Comparison of ENCODE assay signal across 17 cellular contexts in genomic region chr12:633731-634130, GRCh38. TPM values are rescaled to one million over a fixed set of nuclear protein-coding genes. Genes with fewer than 3 reads are reported as not detected.
DNase-seq lines count a peak whose midpoint lies in the region; ATAC-seq, FAIRE-seq and TF ChIP-seq lines count a peak whose summit lies in the region.
"Had no signal": no experiment of that assay in that cellular context is flagged by ENCODE, and none has a peak within 500 bp of the region (broad histone marks: within the 10 kb centered on the region; RNA-seq: fewer than 3 reads in every experiment).

No MANE protein-coding gene starts in this region.

- H3K27me3 ChIP-seq in OCI-LY1 (ENCODE audit: insufficient read depth, low read length) (no peaks in the 10 kb centered on the region), sigmoid colon (no peaks in the 10 kb centered on the region)
- H3K27me3 ChIP-seq: uterus had no signal

- no peaks in the 10 kb centered on the region for H3F3A ChIP-seq in OCI-LY1 (ENCODE audit: insufficient read depth, low read length)

- no peak for TF ChIP-seq RAD21 in A549 (conservative IDR thresholded peaks at IDR 0.05 in 1 of 2, IDR thresholded peaks at IDR 0.05 in 1 of 2)

- WGBS in A549 (ENCODE audit: missing lambda C conversion rate) = 34% methylated on average over 2 of the region's 2 CpGs
- 82 to 85% methylated on average over 2 of the region's 2 CpGs for WGBS in sigmoid colon, 2 donors

- H3K36me3 Mint-ChIP-seq in immature natural killer cell = no peaks in the 10 kb centered on the region

- no peak overlapping the region for H3K4me3 Mint-ChIP-seq in immature natural killer cell
- H3K4me3 Mint-ChIP-seq: activated CD4-positive, alpha-beta T cell treated with anti-CD3 and anti-CD28 coated beads, Interleukin-2, amount 10 ng/mL, durations not matched to agents 7 days and 5 days; GM23338 had no signal

- peak overlapping the region in 5 of 6 donors; percentile 15 to 74 (median 68) for H3K27ac Mint-ChIP-seq in immature natural killer cell
- H3K27ac Mint-ChIP-seq: activated CD4-positive, alpha-beta T cell treated with anti-CD3 and anti-CD28 coated beads, Interleukin-2, amount 10 ng/mL, durations not matched to agents 7 days and 5 days; GM23338 had no signal

- H3K9ac ChIP-seq in OCI-LY1 (ENCODE audit: low read length) = no peak overlapping the region

- H3K4me2 ChIP-seq in A549 = peak overlapping the region; percentile 83
- no peak overlapping the region for H3K4me2 ChIP-seq in OCI-LY1 (ENCODE audit: low read length)
- H3K4me2 ChIP-seq: GM23338 had no signal

- no peaks in the 10 kb centered on the region for H4K20me1 ChIP-seq in OCI-LY1 (ENCODE audit: insufficient read depth, low read length)

- CTCF ChIA-PET in A549 (lab: Yijun Ruan, JAX) = interaction anchor here (0.9 to 3.9 kb wide), 4 partner anchors 31 to 118 kb away, joined by 3 to 36 read pairs (median 22); partner anchors contain the start of gene WNK1

- POLR2A ChIA-PET in A549 (lab: Yijun Ruan, JAX) = interaction anchor here (2.7 to 3.5 kb wide), 2 partner anchors 9 to 118 kb away, joined by 17 to 45 read pairs; partner anchors contain the start of gene WNK1

- H3K4me1 ChIP-seq in A549 (peaks cover 51% of the 10 kb centered on the region), OCI-LY1 (ENCODE audit: insufficient read depth, low read length, severe bottlenecking) (peaks cover 47% of the 10 kb centered on the region), sigmoid colon (peaks cover 0 to 17% (median 11%) of the 10 kb centered on the region in 4 donors)

- TF ChIP-seq POLR2A in A549 (IDR thresholded peaks at IDR 0.05; ENCODE audit: low read length) (no peak), sigmoid colon (IDR thresholded peaks at IDR 0.05) (no peak)

- peaks cover 0 to 6% (median 5%) of the 10 kb centered on the region in 3 donors for H3K27me3 Mint-ChIP-seq in immature natural killer cell (ENCODE audit: low read depth in 3 of 3)
- H3K27me3 Mint-ChIP-seq: activated CD4-positive, alpha-beta T cell treated with anti-CD3 and anti-CD28 coated beads, Interleukin-2, amount 10 ng/mL, durations not matched to agents 7 days and 5 days had no signal

- H3K4me1 Mint-ChIP-seq in immature natural killer cell = peaks cover 21 to 39% of the 10 kb centered on the region in 2 donors

- no peaks in the 10 kb centered on the region; the same call in 1 of the 2 replicates for H3K36me3 ChIP-seq in OCI-LY1 (ENCODE audit: insufficient read depth, low read length)
- H3K36me3 ChIP-seq in sigmoid colon = no peaks in the 10 kb centered on the region
- H3K36me3 ChIP-seq: uterus had no signal

- no peak for ATAC-seq in A549
- ATAC-seq: GM23338 had no signal

- H3K4me3 ChIP-seq in A549 (no peak overlapping the region), OCI-LY1 (ENCODE audit: low read depth, low read length, poor library complexity, severe bottlenecking) (no peak overlapping the region), sigmoid colon (no peak overlapping the region)
- H3K4me3 ChIP-seq: GM23338, uterus had no signal

- no peak for TF ChIP-seq CTCF in A549 (IDR thresholded peaks at IDR 0.05)
- TF ChIP-seq CTCF in OCI-LY1 (IDR thresholded peaks at IDR 0.05; ENCODE audit: low read length) = no peak
- TF ChIP-seq CTCF in sigmoid colon (IDR thresholded peaks at IDR 0.05) = no peak

- no peaks in the 10 kb centered on the region for H3K9me2 ChIP-seq in OCI-LY1 (ENCODE audit: low read depth, low read length)

- H3K79me2 ChIP-seq in OCI-LY1 (ENCODE audit: insufficient read depth, low read length) = no peaks in the 10 kb centered on the region

- H2AFZ ChIP-seq in OCI-LY1 (ENCODE audit: low read length) = no peak overlapping the region
- H2AFZ ChIP-seq: GM23338 had no signal

- DNase-seq in A549 (ENCODE audit: low read depth in 1 of 2, low spot score in 1 of 2) (no peak), immature natural killer cell (no peak), posterior vena cava (ENCODE audit: low spot score) (peak; percentile 13), COLO668 (lab: John Stamatoyannopoulos, UW; ENCODE audit: unreplicated experiment) (no peak), sigmoid colon (no peak), NCI-H146 (lab: John Stamatoyannopoulos, UW) (no peak)
- DNase-seq in stimulated activated CD4-positive, alpha-beta T cell treated with anti-CD3 and anti-CD28 coated beads, Interleukin-4, amount 100 ng/mL, for 1 hour = no peak
- DNase-seq: activated CD4-positive, alpha-beta T cell treated with anti-CD3 and anti-CD28 coated beads, Interleukin-2, amount 10 ng/mL, durations not matched to agents 7 days and 5 days; anterior cingulate cortex; DMS153; midbrain; NCI-H1092 treated with DMSO at 0.1 percent for 48 hours; stimulated activated CD4-positive, alpha-beta T cell treated with anti-CD3 and anti-CD28 coated beads, Interleukin-1b, Interleukin-23, amount 100 ng/mL, for 48 hours; uterus had no signal

- H3K27ac ChIP-seq in A549 (peak overlapping the region; percentile 96 to 97), OCI-LY1 (ENCODE audit: low read depth, low read length, poor library complexity, severe bottlenecking) (peak overlapping the region; percentile 21), sigmoid colon (peak overlapping the region in 2 of 4 donors; percentile 66 to 72)

- no peak for TF ChIP-seq EP300 in A549 (IDR thresholded peaks at IDR 0.05)
- TF ChIP-seq EP300 in sigmoid colon (IDR thresholded peaks at IDR 0.05) = no peak

- intact Hi-C loops in posterior vena cava (cut with DNase I) = no loop called here
- intact Hi-C loops in sigmoid colon (cut with DNase I) = no loop called here

- no peaks in the 10 kb centered on the region for H3K9me3 ChIP-seq in A549
- H3K9me3 ChIP-seq in OCI-LY1 (ENCODE audit: low read length) = no peaks in the 10 kb centered on the region
- no peaks in the 10 kb centered on the region for H3K9me3 ChIP-seq in sigmoid colon
- H3K9me3 ChIP-seq: uterus had no signal

- no peaks in the 10 kb centered on the region for H3K9me3 Mint-ChIP-seq in immature natural killer cell
- H3K9me3 Mint-ChIP-seq: activated CD4-positive, alpha-beta T cell treated with anti-CD3 and anti-CD28 coated beads, Interleukin-2, amount 10 ng/mL, durations not matched to agents 7 days and 5 days; GM23338 had no signal

- no peak for FAIRE-seq in A549 (lab: Jason Lieb, UNC)

TF ChIP-seq in A549, 52 proteins besides CTCF, POLR2A, EP300 and RAD21:
- TF ChIP-seq ESRRA (IDR thresholded peaks at IDR 0.05; ENCODE audit: borderline replicate concordance, low read length) = no peak
- TF ChIP-seq EHMT2 (IDR thresholded peaks at IDR 0.05; ENCODE audit: low read depth) = no peak
- TF ChIP-seq KDM5A (IDR thresholded peaks at IDR 0.05) = no peak
- no peak for TF ChIP-seq EHF (CRISPR knock-in tag; IDR thresholded peaks at IDR 0.05)
- no peak for TF ChIP-seq RNF2 (IDR thresholded peaks at IDR 0.05; ENCODE audit: borderline replicate concordance, low read depth)
- no peak for TF ChIP-seq PHF8 (IDR thresholded peaks at IDR 0.05; ENCODE audit: borderline replicate concordance, low read depth)
- TF ChIP-seq ZFP36 (IDR thresholded peaks at IDR 0.05; ENCODE audit: borderline replicate concordance, partially characterized antibody) = no peak
- TF ChIP-seq HDAC2 (IDR thresholded peaks at IDR 0.05) = no peak
- no peak for TF ChIP-seq POLR2AphosphoS2 (conservative IDR thresholded peaks at IDR 0.05; ENCODE audit: low read length)
- TF ChIP-seq KDM1A (IDR thresholded peaks at IDR 0.05; ENCODE audit: low read depth) = no peak
- TF ChIP-seq HOXB5 (CRISPR knock-in tag; IDR thresholded peaks at IDR 0.05) = no peak
- no peak for TF ChIP-seq HMGXB4 (CRISPR knock-in tag; IDR thresholded peaks at IDR 0.05; ENCODE audit: borderline replicate concordance)
- no peak for TF ChIP-seq NR3C1 (IDR thresholded peaks at IDR 0.05)

RNA-seq across cellular contexts. Expression of gene NINJ2, which starts 29.5 kb away (rescaled TPM):
- polyA plus RNA-seq in A549 (2011; rRNA removed) (1.2 and 1.7 TPM in 2 replicates), A549 (2017; fragmentation: RNase III; extraction: RNeasy Plus Mini Kit Qiagen cat#74134 plus additional on column Dnase treatment) (0.67 to 0.76 TPM (median 0.70 TPM) in 3 replicates), immature natural killer cell (10 to 100 TPM; 18.2 to 42.3 (median 25.7) TPM), sigmoid colon (10 to 100 TPM in 1 of 3 donors, 1 to 10 TPM in 2; 7.2 to 12.3 (median 9.0) TPM)
- 1.2 and 1.5 TPM in 2 replicates for polyA plus RNA-seq in A549 (2012; cell fraction: cytosol; rRNA removed)
- polyA plus RNA-seq in A549 (2012; cell fraction: nucleus; rRNA removed) = 0.82 and 0.83 TPM in 2 replicates
- 1.6 and 2.7 TPM in 2 replicates for polyA minus RNA-seq in A549 (2011; rRNA and poly(A)+ RNA removed)
- total RNA-seq in posterior vena cava (1 to 10 TPM; 4.6 to 5.6 TPM), sigmoid colon (1 to 10 TPM; 2.0 to 8.3 (median 3.6) TPM)
- polyA plus RNA-seq: AG04450 had no signal
